In genomic region chr2:160977376-160977775, GRCh38 we compare ENCODE assay signal across 16 cellular contexts.
"Had no signal": no experiment of that assay in that cellular context is flagged by ENCODE, and none has a peak within 500 bp of the region (broad histone marks: within the 10 kb centered on the region; RNA-seq: fewer than 3 reads in every experiment).

No MANE protein-coding gene starts in this region.

- H3K9me3 ChIP-seq: ovary had no signal

- H3K36me3 ChIP-seq: heart left ventricle, neural progenitor cell, ovary had no signal

- H3K27me3 ChIP-seq: dorsolateral prefrontal cortex, heart left ventricle, neural progenitor cell, ovary had no signal

- H3K9ac ChIP-seq: neural progenitor cell had no signal

- H3K4me1 ChIP-seq: heart left ventricle had no signal

- H3K4me2 ChIP-seq: neural progenitor cell, smooth muscle cell had no signal

- DNase-seq: dorsolateral prefrontal cortex; effector CD8-positive, alpha-beta T cell; heart left ventricle; hippocampal formation; kidney glomerular epithelial cell; nucleus accumbens; ovary; stimulated activated CD4-positive, alpha-beta T cell treated with anti-CD3 and anti-CD28 coated beads, Interleukin-2, amount 100 ng/mL, for 48 hours; stimulated activated naive CD4-positive, alpha-beta T cell treated with Interleukin-2 at 50 U/mL for 16 hours; trophoblast cell had no signal

- H3K27ac ChIP-seq: coronary artery, dorsolateral prefrontal cortex, heart left ventricle, neural progenitor cell, ovary had no signal

- H2AFZ ChIP-seq: neural progenitor cell had no signal

- H3K4me3 ChIP-seq: coronary artery, dorsolateral prefrontal cortex, heart left ventricle, neural progenitor cell, ovary, smooth muscle cell had no signal

- ATAC-seq: esophagus mucosa; heart left ventricle; natural killer cell treated with Interleukin-12 subunit alpha and Interleukin-12 subunit beta and Interleukin-15 and Interleukin-18, amount 100 ng/mL, for 72 hours; right cardiac atrium had no signal
